ENCODE assay signal across 16 cellular contexts in the genomic region with DNA sequence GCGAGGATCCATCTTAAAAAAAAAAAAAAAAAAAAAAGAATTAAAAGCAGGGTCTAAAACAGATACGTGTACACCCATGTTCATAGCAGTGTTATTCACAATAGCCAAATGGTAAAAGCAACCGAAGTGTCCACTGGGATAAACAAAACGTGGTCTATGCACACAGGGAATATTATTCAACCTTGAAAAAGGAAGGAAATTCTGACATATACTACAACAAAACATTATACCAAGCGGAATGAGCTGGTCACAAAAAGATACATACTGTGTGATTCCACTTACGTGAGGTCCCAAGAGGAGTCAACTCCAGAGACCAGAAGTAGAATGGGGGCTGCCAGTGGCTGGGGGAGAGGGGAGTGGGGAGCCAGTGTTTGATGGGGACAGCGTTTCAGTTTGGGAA. TPM values are rescaled to one million over a fixed set of nuclear protein-coding genes. Genes with fewer than 3 reads are reported as not detected.
DNase-seq lines count a peak whose midpoint lies in the region; ATAC-seq and TF ChIP-seq lines count a peak whose summit lies in the region.
"Had no signal": no experiment of that assay in that cellular context is flagged by ENCODE, and none has a peak within 500 bp of the region (broad histone marks: within the 10 kb centered on the region; RNA-seq: fewer than 3 reads in every experiment).

No MANE protein-coding gene starts in this region.

- peaks cover 32% of the 10 kb centered on the region for H3K4me1 ChIP-seq in left ventricle myocardium inferior
- H3K4me1 ChIP-seq in right cardiac atrium (ENCODE audit: control insufficient read depth, insufficient read depth, low read length): no peaks in the 10 kb centered on the region

- intact Hi-C loops in left ventricle myocardium inferior (cut with micrococcal nuclease) (no loop called here), right cardiac atrium (cut with DNase I) (no loop called here)

- H3K9me3 ChIP-seq in left ventricle myocardium inferior (replicated peaks) (no peaks in the 10 kb centered on the region), right cardiac atrium (ENCODE audit: control insufficient read depth, low read length) (no peaks in the 10 kb centered on the region), T-helper 17 cell (ENCODE audit: control insufficient read depth, low read length, poor library complexity, severe bottlenecking) (no peaks in the 10 kb centered on the region)

- H3K4me1 Mint-ChIP-seq in brain (peaks cover 19% of the 10 kb centered on the region), neural crest cell (peaks cover 13% of the 10 kb centered on the region), T-helper 17 cell (peaks cover 16% of the 10 kb centered on the region)

- TF ChIP-seq CTCF in left ventricle myocardium inferior (IDR thresholded peaks at IDR 0.05; ENCODE audit: borderline replicate concordance) (no peak), brain (conservative IDR thresholded peaks at IDR 0.05) (no peak), neural crest cell (conservative IDR thresholded peaks at IDR 0.05) (no peak)

- H3K4me3 Mint-ChIP-seq in brain: peak overlapping the region in 2 of 5 experiments; percentile 26 to 34
- no peak overlapping the region for H3K4me3 Mint-ChIP-seq in neural crest cell
- no peak overlapping the region for H3K4me3 Mint-ChIP-seq in T-helper 17 cell
- H3K4me3 Mint-ChIP-seq: CD4-positive, alpha-beta T cell had no signal

- no peaks in the 10 kb centered on the region for H3K27me3 Mint-ChIP-seq in brain
- H3K27me3 Mint-ChIP-seq in neural crest cell (ENCODE audit: low read depth): no peaks in the 10 kb centered on the region
- H3K27me3 Mint-ChIP-seq in T-helper 17 cell: no peaks in the 10 kb centered on the region
- H3K27me3 Mint-ChIP-seq: CD4-positive, alpha-beta T cell had no signal

- no peak for ATAC-seq in right cardiac atrium
- ATAC-seq in T-helper 17 cell: no peak
- ATAC-seq: GM12878 had no signal

- peaks cover 62% of the 10 kb centered on the region for H3K36me3 ChIP-seq in left ventricle myocardium inferior

- DNase-seq in left ventricle myocardium inferior: no peak
- DNase-seq in right cardiac atrium: no peak
- no peak for DNase-seq in neural crest cell (ENCODE audit: low read depth, low spot score)
- DNase-seq in NCI-H345 treated with DMSO at 0.1 percent for 48 hours (lab: John Stamatoyannopoulos, UW; ENCODE audit: unreplicated experiment): no peak
- DNase-seq in NCI-H526 treated with DMSO at 0.1 percent for 48 hours (lab: John Stamatoyannopoulos, UW): no peak
- no peak for DNase-seq in T-helper 17 cell
- DNase-seq: 8988T; AML-193; C1 segment of cervical spinal cord; Calu3; CD4-positive, alpha-beta T cell; DMS79; GM23248; H9 had no signal

- peaks cover 49% of the 10 kb centered on the region for H3K36me3 Mint-ChIP-seq in brain
- H3K36me3 Mint-ChIP-seq in neural crest cell (ENCODE audit: low read depth): peaks cover 23% of the 10 kb centered on the region
- peaks cover 12% of the 10 kb centered on the region for H3K36me3 Mint-ChIP-seq in T-helper 17 cell (ENCODE audit: low read depth)

- H3K9me3 Mint-ChIP-seq in brain: no peaks in the 10 kb centered on the region
- H3K9me3 Mint-ChIP-seq in neural crest cell: no peaks in the 10 kb centered on the region
- H3K9me3 Mint-ChIP-seq: CD4-positive, alpha-beta T cell; H9 had no signal

- H3K27ac ChIP-seq in left ventricle myocardium inferior (replicated peaks) (peak overlapping the region; percentile 24), right cardiac atrium (ENCODE audit: low read length) (no peak overlapping the region)
- H3K27ac ChIP-seq: GM23248 had no signal

- no peaks in the 10 kb centered on the region for H3K27me3 ChIP-seq in left ventricle myocardium inferior (ENCODE audit: low read depth)
- no peaks in the 10 kb centered on the region for H3K27me3 ChIP-seq in right cardiac atrium (ENCODE audit: control insufficient read depth, insufficient read depth)

- H3K27ac Mint-ChIP-seq in brain: peak overlapping the region in 3 of 5 experiments; percentile 13 to 89 (median 70)
- peak overlapping the region; percentile 95 for H3K27ac Mint-ChIP-seq in neural crest cell (ENCODE audit: unreplicated experiment)
- no peak overlapping the region for H3K27ac Mint-ChIP-seq in T-helper 17 cell
- H3K27ac Mint-ChIP-seq: CD4-positive, alpha-beta T cell had no signal

- H3K4me3 ChIP-seq in left ventricle myocardium inferior (no peak overlapping the region), right cardiac atrium (ENCODE audit: low read length) (no peak overlapping the region)
- H3K4me3 ChIP-seq: GM12878, GM23248 had no signal

- WGBS in right cardiac atrium: 98% methylated on average over 7 of the region's 7 CpGs

RNA-seq across cellular contexts. Expression of a gene that starts 14.7 kb away (rescaled TPM):
- total RNA-seq in left ventricle myocardium inferior (484 TPM), right cardiac atrium (100 to 1,000 TPM; 320 to 446 (median 375) TPM), neural crest cell (2.8 TPM in 2 replicates), T-helper 17 cell (under 1 TPM; 0.21 to 0.94 TPM)
- polyA plus RNA-seq in right cardiac atrium (280 TPM), brain (ENCODE audit: insufficient read depth, low read depth, low replicate concordance) (133 TPM)

RNA-seq across cellular contexts. Expression of a gene that starts 22.5 kb away (rescaled TPM):
- total RNA-seq in left ventricle myocardium inferior (196 TPM), right cardiac atrium (100 to 1,000 TPM; 124 to 160 (median 142) TPM), neural crest cell (32.1 and 33.9 TPM in 2 replicates), T-helper 17 cell (10 to 100 TPM; 12.8 to 15.2 TPM)
- polyA plus RNA-seq in right cardiac atrium (91.6 TPM), brain (ENCODE audit: insufficient read depth, low read depth, low replicate concordance) (16.0 TPM)

Comparison
In these comparisons a context has a peak if more than half of its experiments do, and no peak if none do; other contexts are left out.
1. RNA of a gene that starts 14.7 kb away (total RNA-seq): 484 TPM in left ventricle myocardium inferior (single experiment) and 320 to 446 TPM in right cardiac atrium; 2.8 TPM in neural crest cell and 0.21 to 0.94 TPM in T-helper 17 cell; every median in the first group is over 10 times any median in the second.